Comparison of ENCODE assay signal across 8 cellular contexts in genomic region chr1:28582248-28582615, GRCh38. TPM values are rescaled to one million over a fixed set of nuclear protein-coding genes. Genes with fewer than 3 reads are reported as not detected.
DNase-seq lines count a peak whose midpoint lies in the region; ATAC-seq, FAIRE-seq and TF ChIP-seq lines count a peak whose summit lies in the region.

No MANE protein-coding gene starts in this region.

- H3K27ac Mint-ChIP-seq in IgD-negative memory B cell = peak overlapping the region; percentile 69 to 92 (median 76)
- H3K27ac Mint-ChIP-seq in astrocyte (ENCODE audit: unreplicated experiment) = no peak overlapping the region
- peak overlapping the region; percentile 57 to 88 (median 80) for H3K27ac Mint-ChIP-seq in immature natural killer cell

- H3K4me3 Mint-ChIP-seq in IgD-negative memory B cell (peak overlapping the region; percentile 93 to 100 (median 98)), astrocyte (ENCODE audit: unreplicated experiment) (peak overlapping the region; percentile 97), immature natural killer cell (peak overlapping the region; percentile 91 to 94 (median 93))

- peak overlapping the region; percentile 96 for H2AFZ ChIP-seq in astrocyte (ENCODE audit: low read depth, low read length)

- H3K4me1 ChIP-seq in astrocyte (ENCODE audit: insufficient read depth, low read length) = peaks cover 15% of the 10 kb centered on the region

- H3K4me1 Mint-ChIP-seq in IgD-negative memory B cell (peaks cover 31 to 39% (median 36%) of the 10 kb centered on the region in 3 donors), astrocyte (ENCODE audit: low read depth, unreplicated experiment) (peaks cover 18% of the 10 kb centered on the region), immature natural killer cell (peaks cover 37 to 51% of the 10 kb centered on the region in 2 donors)

- H3K27me3 ChIP-seq in astrocyte (ENCODE audit: insufficient read depth, low read length) = no peaks in the 10 kb centered on the region

- DNase-seq in DMS153 treated with DMSO at 0.1 percent for 48 hours (lab: John Stamatoyannopoulos, UW; ENCODE audit: unreplicated experiment) (peak; percentile 83), astrocyte (ENCODE audit: low read depth) (peak; percentile 40), immature natural killer cell (no peak), substantia nigra (lab: John Stamatoyannopoulos, UW) (no peak), iPS-NIHi11 (ENCODE audit: low spot score) (no peak)

- H3K27me3 Mint-ChIP-seq in IgD-negative memory B cell (no peaks in the 10 kb centered on the region), astrocyte (ENCODE audit: low read depth, unreplicated experiment) (no peaks in the 10 kb centered on the region), immature natural killer cell (ENCODE audit: low read depth in 3 of 3) (peaks cover 2 to 11% (median 6%) of the 10 kb centered on the region in 3 donors)

- H4K20me1 ChIP-seq in astrocyte (ENCODE audit: insufficient read depth, low read length) = peaks cover 43% of the 10 kb centered on the region

- H3K9me3 Mint-ChIP-seq in IgD-negative memory B cell (no peaks in the 10 kb centered on the region), astrocyte (ENCODE audit: unreplicated experiment) (no peaks in the 10 kb centered on the region), immature natural killer cell (no peaks in the 10 kb centered on the region)

- no peak for FAIRE-seq in astrocyte (lab: Jason Lieb, UNC)

- H3K9ac ChIP-seq in astrocyte (ENCODE audit: low read length) = peak overlapping the region; percentile 90

- peaks cover 32% of the 10 kb centered on the region for H3K79me2 ChIP-seq in astrocyte (ENCODE audit: insufficient read depth, low read length)

- peak overlapping the region; percentile 98 for H3K4me3 ChIP-seq in astrocyte (ENCODE audit: insufficient read depth, low read depth, low read length)

- H3K4me2 ChIP-seq in astrocyte (ENCODE audit: low read length) = peak overlapping the region; percentile 93

- H3K27ac ChIP-seq in astrocyte (ENCODE audit: low read depth, low read length) = peak overlapping the region; percentile 67
- H3K27ac ChIP-seq in substantia nigra (ENCODE audit: low read depth, low read length, poor library complexity, severe bottlenecking) = peak overlapping the region; percentile 73

- TF ChIP-seq CTCF in astrocyte (IDR thresholded peaks at IDR 0.05; ENCODE audit: insufficient read depth, low read depth, low read length) = no peak

- ATAC-seq in GM18909 (IDR thresholded peaks at IDR 0.05; ENCODE audit: poor library complexity, unreplicated experiment) (no peak), GM19397 (IDR thresholded peaks at IDR 0.05; ENCODE audit: unreplicated experiment) (no peak)

- peaks cover 31% of the 10 kb centered on the region for H3K36me3 ChIP-seq in astrocyte (ENCODE audit: insufficient read depth, low read length)

- H3K9me3 ChIP-seq in astrocyte (ENCODE audit: insufficient read depth, low read depth, low read length) = no peaks in the 10 kb centered on the region

- no peaks in the 10 kb centered on the region for H3K36me3 Mint-ChIP-seq in IgD-negative memory B cell
- peaks cover 14% of the 10 kb centered on the region for H3K36me3 Mint-ChIP-seq in astrocyte (ENCODE audit: low read depth, unreplicated experiment)
- peaks cover 4 to 24% (median 10%) of the 10 kb centered on the region in 3 donors for H3K36me3 Mint-ChIP-seq in immature natural killer cell

RNA-seq across cellular contexts. Expression of gene RAB42, which starts 9.8 kb away (rescaled TPM):
- not detected for polyA plus RNA-seq in IgD-negative memory B cell
- 1.2 and 2.1 TPM in 2 replicates for total RNA-seq in astrocyte
- not detected for polyA plus RNA-seq in immature natural killer cell

RNA-seq across cellular contexts. Expression of gene TRNAU1AP, which starts 29.3 kb away (rescaled TPM):
- polyA plus RNA-seq in IgD-negative memory B cell (29.2 TPM), immature natural killer cell (10 to 100 TPM; 31.2 to 42.7 (median 37.8) TPM)
- 20.5 and 21.7 TPM in 2 replicates for total RNA-seq in astrocyte

Comparison
In these comparisons a context has a peak if more than half of its experiments do, and no peak if none do; other contexts are left out.
1. DNase-seq: peak in DMS153 treated with DMSO at 0.1 percent for 48 hours (single experiment) and astrocyte (single experiment); none in immature natural killer cell (0 of 3), substantia nigra (0 of 49) and iPS-NIHi11 (single experiment).
2. Peak in every context shown above with its lines, with median percentiles within 50 percentile points of each other: H3K4me3 Mint-ChIP-seq.